In genomic region chr5:176552332-176552731, GRCh38 we compare ENCODE assay signal across 20 cellular contexts. TPM values are rescaled to one million over a fixed set of nuclear protein-coding genes. Genes with fewer than 3 reads are reported as not detected.
DNase-seq lines count a peak whose midpoint lies in the region; ATAC-seq, FAIRE-seq and TF ChIP-seq lines count a peak whose summit lies in the region.
"Had no signal": no experiment of that assay in that cellular context is flagged by ENCODE, and none has a peak within 500 bp of the region (broad histone marks: within the 10 kb centered on the region; RNA-seq: fewer than 3 reads in every experiment).

No MANE protein-coding gene starts in this region.

- DNase-seq in CD4-positive, CD25-positive, alpha-beta regulatory T cell, result no peak
- no peak for DNase-seq in IMR-90
- DNase-seq in K562 (ENCODE audit: extremely low read depth in 1 of 4, low spot score in 3 of 4), result no peak
- DNase-seq in naive thymus-derived CD4-positive, alpha-beta T cell, result no peak
- DNase-seq in mesendoderm, result no peak
- no peak for DNase-seq in RCC 7860 (ENCODE audit: low spot score)
- no peak for DNase-seq in KBM-7
- DNase-seq: C1 segment of cervical spinal cord, Caco-2, EL, HFFc6, Kasumi-1, NCI-H1105, NCI-H1694, NCI-H2107, NCI-H2227 treated with DMSO at 0.1 percent for 48 hours, NCI-H524 had no signal

- TF ChIP-seq POLR2A in IMR-90 (IDR thresholded peaks at IDR 0.05; ENCODE audit: low read depth, low read length), result no peak
- TF ChIP-seq POLR2A in K562 (conservative IDR thresholded peaks at IDR 0.05), result no peak

- FAIRE-seq in K562 (lab: Jason Lieb, UNC) (no peak), RCC 7860 (lab: Jason Lieb, UNC) (no peak)

- H4K5ac ChIP-seq in IMR-90 (ENCODE audit: low read depth, low read length) (no peak overlapping the region), mesendoderm (ENCODE audit: low read length) (no peak overlapping the region)

- H3K27me3 Mint-ChIP-seq in CD4-positive, CD25-positive, alpha-beta regulatory T cell, result peaks cover 7% of the 10 kb centered on the region
- no peaks in the 10 kb centered on the region for H3K27me3 Mint-ChIP-seq in naive thymus-derived CD4-positive, alpha-beta T cell

- H3K4me2 ChIP-seq in IMR-90 (ENCODE audit: low read depth, low read length), result no peak overlapping the region
- H3K4me2 ChIP-seq in K562 (ENCODE audit: insufficient read depth, low read length), result no peak overlapping the region
- H3K4me2 ChIP-seq in mesendoderm (ENCODE audit: low read length), result no peak overlapping the region

- TF ChIP-seq EP300 in K562 (IDR thresholded peaks at IDR 0.05; ENCODE audit: low read length), result no peak

- CTCF ChIA-PET in IMR-90 (lab: Yijun Ruan, JAX), result no interaction called here
- CTCF ChIA-PET in K562 (lab: Yijun Ruan, JAX; ENCODE audit: low intra/inter-chr PET ratio), result no interaction called here
- CTCF ChIA-PET in naive thymus-derived CD4-positive, alpha-beta T cell (lab: Charles Lee), result interaction anchor here (1.3 kb wide), 1 partner anchor 21 kb away, joined by 3 read pairs; no protein-coding TSS in a partner anchor

- H3K56ac ChIP-seq in IMR-90 (ENCODE audit: extremely low read depth, insufficient read depth, low read length) (no peak overlapping the region), mesendoderm (ENCODE audit: low read length) (no peak overlapping the region)

- H3K27ac ChIP-seq in CD4-positive, CD25-positive, alpha-beta regulatory T cell (ENCODE audit: insufficient read depth, low read length, poor library complexity, severe bottlenecking), result no peak overlapping the region
- H3K27ac ChIP-seq in IMR-90 (ENCODE audit: insufficient read depth, low read length) (no peak overlapping the region), K562 (ENCODE audit: extremely low read depth, low read depth, low read length) (no peak overlapping the region), mesendoderm (ENCODE audit: low read depth, low read length) (no peak overlapping the region)
- H3K27ac ChIP-seq in naive thymus-derived CD4-positive, alpha-beta T cell (ENCODE audit: low read depth, low read length), result no peak overlapping the region

- peaks cover 7 to 71% (median 17%) of the 10 kb centered on the region in 4 donors for H3K4me1 Mint-ChIP-seq in CD4-positive, CD25-positive, alpha-beta regulatory T cell
- peaks cover 40 to 84% (median 68%) of the 10 kb centered on the region in 7 donors for H3K4me1 Mint-ChIP-seq in naive thymus-derived CD4-positive, alpha-beta T cell

- H3K9me1 ChIP-seq in IMR-90 (ENCODE audit: insufficient read depth, low read length) (no peaks in the 10 kb centered on the region), K562 (ENCODE audit: control insufficient read depth, insufficient read depth, low read length) (no peaks in the 10 kb centered on the region)

- in situ Hi-C loops in IMR-90 (cut with MboI; ENCODE audit: low sequenced_read_pairs), result loop anchor here (25.0 kb wide), 1 partner anchor 815 kb away; no protein-coding TSS in a partner anchor
- in situ Hi-C loops in K562 (cut with MboI), result no loop called here
- in situ Hi-C loops in KBM-7 (cut with MboI; ENCODE audit: low pct_unique_long_range_greater_than_20kb, low sequenced_read_pairs), result no loop called here

- H3K4ac ChIP-seq in IMR-90 (ENCODE audit: low read depth, low read length), result no peak overlapping the region
- no peak overlapping the region for H3K4ac ChIP-seq in mesendoderm (ENCODE audit: low read depth, low read length)

- peak overlapping the region; percentile 67 to 90 (median 79) for H3K27ac Mint-ChIP-seq in CD4-positive, CD25-positive, alpha-beta regulatory T cell
- peak overlapping the region in 7 of 9 donors; percentile 47 to 88 (median 82) for H3K27ac Mint-ChIP-seq in naive thymus-derived CD4-positive, alpha-beta T cell
- H3K27ac Mint-ChIP-seq: HFFc6 had no signal

- peaks cover 0 to 2% (median 0%) of the 10 kb centered on the region in 7 donors for H3K9me3 Mint-ChIP-seq in CD4-positive, CD25-positive, alpha-beta regulatory T cell
- no peaks in the 10 kb centered on the region for H3K9me3 Mint-ChIP-seq in naive thymus-derived CD4-positive, alpha-beta T cell
- H3K9me3 Mint-ChIP-seq: HFFc6 had no signal

- H3K79me1 ChIP-seq in IMR-90 (ENCODE audit: low read depth in 1 of 2, low read length in 2 of 2) (no peaks in the 10 kb centered on the region), mesendoderm (ENCODE audit: low read length) (no peaks in the 10 kb centered on the region)

- H4K91ac ChIP-seq in IMR-90 (ENCODE audit: insufficient read depth, low read depth, low read length), result no peak overlapping the region

- H3K18ac ChIP-seq in IMR-90 (ENCODE audit: low read depth, low read length), result no peak overlapping the region
- H3K18ac ChIP-seq in mesendoderm (ENCODE audit: low read length), result no peak overlapping the region

- WGBS in IMR-90 (ENCODE audit: extremely low coverage in 2 of 2, insufficient read length in 1 of 2), 2 experiments, result 78% methylated on average over 3 of the region's 9 CpGs; no CpG with 5 or more reads in 1 of the 2 experiments
- WGBS in K562 (ENCODE audit: insufficient coverage, low coverage, missing lambda C conversion rate), result 9% methylated on average over 9 of the region's 9 CpGs
- no CpG with 5 or more reads among the region's 9 CpGs for WGBS in mesendoderm (ENCODE audit: extremely low coverage, insufficient coverage, low lambda C conversion rate)

- H2BK5ac ChIP-seq in IMR-90 (ENCODE audit: low read depth, low read length, poor library complexity, severe bottlenecking) (no peak overlapping the region), mesendoderm (ENCODE audit: low read length) (no peak overlapping the region)

- no peak overlapping the region for H3K4me3 Mint-ChIP-seq in CD4-positive, CD25-positive, alpha-beta regulatory T cell
- H3K4me3 Mint-ChIP-seq in naive thymus-derived CD4-positive, alpha-beta T cell, result no peak overlapping the region
- H3K4me3 Mint-ChIP-seq: HFFc6 had no signal

- POLR2A ChIA-PET in IMR-90 (lab: Charles Lee; ENCODE audit: unreplicated experiment) (no interaction called here), K562 (lab: Yijun Ruan, JAX) (interaction anchor here (0.6 to 1.1 kb wide), 4 partner anchors 9 to 158 kb away, joined by 3 to 5 read pairs (median 3); partner anchors contain the start of gene FAF2)
- POLR2A ChIA-PET in naive thymus-derived CD4-positive, alpha-beta T cell (lab: Charles Lee), result interaction anchor here (0.7 to 9.4 kb wide), 4 partner anchors 8 to 23 kb away, joined by 3 to 118 read pairs (median 24); partner anchors contain the start of gene RNF44

- peaks cover 24% of the 10 kb centered on the region for H3K4me1 ChIP-seq in CD4-positive, CD25-positive, alpha-beta regulatory T cell (ENCODE audit: control insufficient read depth, insufficient read depth, low read length, poor library complexity, severe bottlenecking)
- H3K4me1 ChIP-seq in IMR-90 (ENCODE audit: control insufficient read depth, insufficient read depth, low read length) (no peaks in the 10 kb centered on the region), K562 (replicated peaks in 1 of 2; ENCODE audit: control insufficient read depth in 2 of 2, insufficient read depth in 2 of 2, low read length in 2 of 2) (peaks cover 0 to 21% of the 10 kb centered on the region in 2 experiments; a peak in 2 of 5 replicates), mesendoderm (ENCODE audit: control insufficient read depth, low read depth, low read length) (no peaks in the 10 kb centered on the region)
- peaks cover 6 to 39% of the 10 kb centered on the region in 2 donors for H3K4me1 ChIP-seq in naive thymus-derived CD4-positive, alpha-beta T cell (ENCODE audit: control insufficient read depth in 2 of 2, insufficient read depth in 2 of 2, low read length in 2 of 2)

- no peaks in the 10 kb centered on the region for H3K27me3 ChIP-seq in CD4-positive, CD25-positive, alpha-beta regulatory T cell (ENCODE audit: control insufficient read depth, insufficient read depth, low read length)
- H3K27me3 ChIP-seq in IMR-90 (ENCODE audit: control insufficient read depth, insufficient read depth, low read length) (peaks cover 19% of the 10 kb centered on the region; the same call in 1 of the 2 replicates), K562 (ENCODE audit: control insufficient read depth in 2 of 2, insufficient read depth in 2 of 2, low read length in 2 of 2) (peaks cover 26 to 49% of the 10 kb centered on the region in 2 experiments), mesendoderm (ENCODE audit: insufficient read depth, low read length, poor library complexity) (no peaks in the 10 kb centered on the region)
- no peaks in the 10 kb centered on the region for H3K27me3 ChIP-seq in naive thymus-derived CD4-positive, alpha-beta T cell (ENCODE audit: control insufficient read depth in 2 of 2, insufficient read depth in 2 of 2, low read length in 2 of 2)

- H2BK120ac ChIP-seq in IMR-90 (ENCODE audit: low read depth, low read length) (no peak overlapping the region), mesendoderm (ENCODE audit: low read depth, low read length) (no peak overlapping the region)

- H2AK9ac ChIP-seq in IMR-90 (replicated peaks; ENCODE audit: low read depth, low read length, poor library complexity), result no peak overlapping the region

- BruUV-seq in IMR-90 (replicated peaks; lab: Mats Ljungman, UMichigan) (no TSS peak), K562 (replicated peaks; lab: Mats Ljungman, UMichigan) (no TSS peak)

- H2AFZ ChIP-seq in IMR-90 (replicated peaks; ENCODE audit: low read length, poor library complexity) (peak overlapping the region; percentile 32), K562 (ENCODE audit: low read depth, low read length) (no peak overlapping the region)

- H3K9ac ChIP-seq in IMR-90 (ENCODE audit: low read depth, low read length) (no peak overlapping the region), K562 (ENCODE audit: insufficient read depth in 1 of 2, low read depth in 2 of 2, low read length in 2 of 2) (peak overlapping the region in 1 of 2 experiments; percentile 1; a peak in 1 of 4 replicates), mesendoderm (ENCODE audit: low read length) (no peak overlapping the region)

- TF ChIP-seq RAD21 in IMR-90 (IDR thresholded peaks at IDR 0.05; ENCODE audit: low read length) (no peak), K562 (CRISPR knock-in tag; conservative IDR thresholded peaks at IDR 0.05 in 1 of 2, IDR thresholded peaks at IDR 0.05 in 1 of 2) (no peak)

- no peaks in the 10 kb centered on the region for H3K79me2 ChIP-seq in K562 (ENCODE audit: control insufficient read depth, insufficient read depth, low read length)
- H3K79me2 ChIP-seq in mesendoderm (ENCODE audit: control insufficient read depth, insufficient read depth, low read length), result no peaks in the 10 kb centered on the region

- no peak overlapping the region for H2BK20ac ChIP-seq in IMR-90 (ENCODE audit: low read depth, low read length)

- no peaks in the 10 kb centered on the region for H3K9me3 ChIP-seq in CD4-positive, CD25-positive, alpha-beta regulatory T cell (ENCODE audit: control insufficient read depth in 2 of 2, low read length in 2 of 2)
- H3K9me3 ChIP-seq in IMR-90 (ENCODE audit: control insufficient read depth, insufficient read depth, low read length) (no peaks in the 10 kb centered on the region), K562 (replicated peaks; ENCODE audit: control insufficient read depth, insufficient read depth, low read depth, low read length) (no peaks in the 10 kb centered on the region)
- no peaks in the 10 kb centered on the region for H3K9me3 ChIP-seq in naive thymus-derived CD4-positive, alpha-beta T cell (ENCODE audit: control insufficient read depth in 2 of 3, low read length in 3 of 3)
- H3K9me3 ChIP-seq: Caco-2 had no signal

- no peaks in the 10 kb centered on the region for H3K36me3 Mint-ChIP-seq in CD4-positive, CD25-positive, alpha-beta regulatory T cell
- H3K36me3 Mint-ChIP-seq in naive thymus-derived CD4-positive, alpha-beta T cell, result no peaks in the 10 kb centered on the region

- H3K36me3 ChIP-seq in CD4-positive, CD25-positive, alpha-beta regulatory T cell (ENCODE audit: control insufficient read depth, insufficient read depth, low read length), result no peaks in the 10 kb centered on the region
- H3K36me3 ChIP-seq in IMR-90 (ENCODE audit: control insufficient read depth, insufficient read depth, low read length) (no peaks in the 10 kb centered on the region), K562 (ENCODE audit: control insufficient read depth, insufficient read depth, low read length) (no peaks in the 10 kb centered on the region), mesendoderm (ENCODE audit: control insufficient read depth, insufficient read depth, low read length) (no peaks in the 10 kb centered on the region)
- H3K36me3 ChIP-seq in naive thymus-derived CD4-positive, alpha-beta T cell (ENCODE audit: control insufficient read depth in 2 of 3, insufficient read depth in 3 of 3, low read length in 3 of 3), result no peaks in the 10 kb centered on the region

- TF ChIP-seq CTCF in IMR-90 (conservative IDR thresholded peaks at IDR 0.05; ENCODE audit: low read depth, low read length) (no peak), K562 (IDR thresholded peaks at IDR 0.05 in 2 of 3, conservative IDR thresholded peaks at IDR 0.05 in 1 of 3; ENCODE audit: insufficient read depth in 2 of 3, low read depth in 1 of 3, low read length in 3 of 3) (no peak)

- no peak overlapping the region for H4K8ac ChIP-seq in IMR-90 (ENCODE audit: low read depth in 2 of 2, low read length in 2 of 2)
- H4K8ac ChIP-seq in mesendoderm (ENCODE audit: low read depth, low read length), result no peak overlapping the region

- H3K23ac ChIP-seq in IMR-90 (ENCODE audit: low read depth, low read length) (no peak overlapping the region), mesendoderm (ENCODE audit: low read length) (no peak overlapping the region)

- H2BK15ac ChIP-seq in IMR-90 (ENCODE audit: low read depth, low read length) (no peak overlapping the region), mesendoderm (replicated peaks; ENCODE audit: low read depth) (no peak overlapping the region)

- no peak overlapping the region for H3K14ac ChIP-seq in IMR-90 (replicated peaks; ENCODE audit: low read depth, low read length)

- intact Hi-C loops in IMR-90 (cut with micrococcal nuclease) (no loop called here), K562 (cut with micrococcal nuclease) (no loop called here)
- intact Hi-C loops in naive thymus-derived CD4-positive, alpha-beta T cell (cut with micrococcal nuclease), result no loop called here

- dilution Hi-C loops in IMR-90 (cut with HindIII; ENCODE audit: low sequenced_read_pairs, unreplicated experiment), result no loop called here

- H3K4me3 ChIP-seq in CD4-positive, CD25-positive, alpha-beta regulatory T cell (ENCODE audit: low read depth, low read length), result no peak overlapping the region
- H3K4me3 ChIP-seq in IMR-90 (ENCODE audit: insufficient read depth, low read depth, low read length), result no peak overlapping the region
- no peak overlapping the region for H3K4me3 ChIP-seq in K562
- no peak overlapping the region for H3K4me3 ChIP-seq in naive thymus-derived CD4-positive, alpha-beta T cell (ENCODE audit: low read length)
- H3K4me3 ChIP-seq in mesendoderm (ENCODE audit: low read length), result no peak overlapping the region

- no peak for ATAC-seq in CD4-positive, CD25-positive, alpha-beta regulatory T cell (ENCODE audit: low read depth in 2 of 2)
- ATAC-seq in IMR-90 (ENCODE audit: low read depth), result no peak
- no peak; the same call in 2 of the 3 replicates for ATAC-seq in K562
- no peak for ATAC-seq in naive thymus-derived CD4-positive, alpha-beta T cell
- ATAC-seq in GM19035 (IDR thresholded peaks at IDR 0.05; ENCODE audit: unreplicated experiment), result no peak

- no peak overlapping the region for H2AK5ac ChIP-seq in IMR-90 (ENCODE audit: low read depth, low read length)
- no peak overlapping the region for H2AK5ac ChIP-seq in mesendoderm (ENCODE audit: low read length)

- H4K20me1 ChIP-seq in IMR-90 (ENCODE audit: insufficient read depth, low read length) (no peaks in the 10 kb centered on the region), K562 (replicated peaks; ENCODE audit: control insufficient read depth, insufficient read depth, low read length) (no peaks in the 10 kb centered on the region; the same call in 1 of the 2 replicates)

RNA-seq across cellular contexts. Expression of gene CDHR2, which starts 3.2 kb away (rescaled TPM):
- total RNA-seq in CD4-positive, CD25-positive, alpha-beta regulatory T cell, result 1.3 TPM
- polyA plus RNA-seq in CD4-positive, CD25-positive, alpha-beta regulatory T cell, result not detected
- total RNA-seq in IMR-90 (2012; rRNA removed) (not detected in 2 replicates), K562 (2014; rRNA removed) (0.04 and 0.09 TPM in 2 replicates), K562 (2014; rRNA removed; fragmentation: Illumina TruSeq; extraction: Trizol) (0.10 and 0.18 TPM in 2 replicates), K562 (2015; rRNA removed; fragmentation: Illumina TruSeq; extraction: Trizol) (0.22 and 0.23 TPM in 2 replicates), K562 (2021) (0.36 and 0.62 TPM in 2 replicates)
- polyA plus RNA-seq in IMR-90 (2012; rRNA removed) (not detected in 2 replicates), K562 (2011; rRNA removed) (0.01 TPM in 1 of 2 replicates, not detected in the other), K562 (2014; fragmentation: Illumina TruSeq; extraction: Trizol) (0.01 and 0.04 TPM in 2 replicates), K562 (2014; fragmentation: Nextera tagmentation; extraction: Ambion mirVana) (not detected), K562 (2014; rRNA removed) (0.03 TPM in 1 of 2 replicates, not detected in the other)
- not detected in 2 replicates for polyA plus RNA-seq in IMR-90 (2012; cell fraction: cytosol; rRNA removed)
- 0.07 TPM in 2 replicates for polyA plus RNA-seq in IMR-90 (2012; cell fraction: nucleus; rRNA removed; ENCODE audit: low replicate concordance)
- 1.0 TPM in 1 of 2 replicates, not detected in the other for total RNA-seq in K562 (2011; cell fraction: chromatin; rRNA removed; ENCODE audit: low replicate concordance)
- 0.13 and 0.17 TPM in 2 replicates for total RNA-seq in K562 (2011; cell fraction: nucleolus; rRNA removed)
- total RNA-seq in K562 (2011; cell fraction: nucleoplasm; rRNA removed), result 0.15 TPM in 1 of 2 replicates, not detected in the other
- polyA plus RNA-seq in K562 (2011; cell fraction: cytosol; rRNA removed), result not detected in 2 replicates
- 0.06 and 0.18 TPM in 2 replicates for polyA plus RNA-seq in K562 (2011; cell fraction: nucleus; rRNA removed)
- polyA plus RNA-seq in K562 (2012), result 0.07 and 0.42 TPM in 2 replicates
- not detected in 2 replicates for polyA minus RNA-seq in K562 (2011; rRNA and poly(A)+ RNA removed)
- 0.67 TPM in 1 of 2 replicates, not detected in the other for polyA minus RNA-seq in K562 (2011; cell fraction: cytosol; rRNA and poly(A)+ RNA removed)
- polyA minus RNA-seq in K562 (2011; cell fraction: nucleus; rRNA and poly(A)+ RNA removed), result 0.27 and 0.33 TPM in 2 replicates
- 1 to 10 TPM; 1.0 to 3.3 (median 2.5) TPM for total RNA-seq in naive thymus-derived CD4-positive, alpha-beta T cell
- polyA plus RNA-seq in naive thymus-derived CD4-positive, alpha-beta T cell, result not detected
- polyA plus RNA-seq in mesendoderm (2013, experiment 1 of 2), result 0.07 TPM
- polyA plus RNA-seq in mesendoderm (2013, experiment 2 of 2), result not detected
- total RNA-seq: A673, H4, HFFc6 had no signal

RNA-seq across cellular contexts. Expression of gene RNF44, which starts 15.1 kb away (rescaled TPM):
- total RNA-seq in CD4-positive, CD25-positive, alpha-beta regulatory T cell, result 268 TPM
- 1 to 10 TPM; 2.3 to 4.3 (median 3.4) TPM for polyA plus RNA-seq in CD4-positive, CD25-positive, alpha-beta regulatory T cell
- total RNA-seq in IMR-90 (2012; rRNA removed) (0.54 and 0.83 TPM in 2 replicates), K562 (2014; rRNA removed) (14.8 and 19.7 TPM in 2 replicates), K562 (2014; rRNA removed; fragmentation: Illumina TruSeq; extraction: Trizol) (4.8 and 5.1 TPM in 2 replicates), K562 (2015; rRNA removed; fragmentation: Illumina TruSeq; extraction: Trizol) (7.2 and 7.5 TPM in 2 replicates), K562 (2021) (64.0 and 82.6 TPM in 2 replicates)
- polyA plus RNA-seq in IMR-90 (2012; rRNA removed) (12.4 and 13.2 TPM in 2 replicates), K562 (2011; rRNA removed) (7.4 and 25.6 TPM in 2 replicates), K562 (2014; fragmentation: Illumina TruSeq; extraction: Trizol) (20.5 and 39.3 TPM in 2 replicates), K562 (2014; fragmentation: Nextera tagmentation; extraction: Ambion mirVana) (1 to 10 TPM; 1.6 to 2.5 TPM), K562 (2014; rRNA removed) (40.1 and 51.0 TPM in 2 replicates)
- polyA plus RNA-seq in IMR-90 (2012; cell fraction: cytosol; rRNA removed), result 5.9 and 12.1 TPM in 2 replicates
- polyA plus RNA-seq in IMR-90 (2012; cell fraction: nucleus; rRNA removed; ENCODE audit: low replicate concordance), result 56.1 and 127 TPM in 2 replicates
- 109 and 250 TPM in 2 replicates for total RNA-seq in K562 (2011; cell fraction: chromatin; rRNA removed; ENCODE audit: low replicate concordance)
- 141 and 156 TPM in 2 replicates for total RNA-seq in K562 (2011; cell fraction: nucleolus; rRNA removed)
- 127 and 128 TPM in 2 replicates for total RNA-seq in K562 (2011; cell fraction: nucleoplasm; rRNA removed)
- polyA plus RNA-seq in K562 (2011; cell fraction: cytosol; rRNA removed), result 9.9 and 13.1 TPM in 2 replicates
- 196 and 219 TPM in 2 replicates for polyA plus RNA-seq in K562 (2011; cell fraction: nucleus; rRNA removed)
- polyA plus RNA-seq in K562 (2012), result 33.9 and 73.5 TPM in 2 replicates
- polyA minus RNA-seq in K562 (2011; rRNA and poly(A)+ RNA removed), result 2.8 and 3.0 TPM in 2 replicates
- polyA minus RNA-seq in K562 (2011; cell fraction: cytosol; rRNA and poly(A)+ RNA removed), result 17.2 and 25.7 TPM in 2 replicates
- 40.7 and 48.8 TPM in 2 replicates for polyA minus RNA-seq in K562 (2011; cell fraction: nucleus; rRNA and poly(A)+ RNA removed)
- 100 to 1,000 TPM; 145 to 305 (median 280) TPM for total RNA-seq in naive thymus-derived CD4-positive, alpha-beta T cell
- polyA plus RNA-seq in naive thymus-derived CD4-positive, alpha-beta T cell, result 1 to 10 TPM; 3.3 to 5.0 TPM
- 122 TPM for polyA plus RNA-seq in mesendoderm (2013, experiment 1 of 2)
- 123 TPM for polyA plus RNA-seq in mesendoderm (2013, experiment 2 of 2)

RNA-seq across cellular contexts. Expression of gene GPRIN1, which starts 57.6 kb away (rescaled TPM):
- 1.9 TPM for total RNA-seq in CD4-positive, CD25-positive, alpha-beta regulatory T cell
- polyA plus RNA-seq in CD4-positive, CD25-positive, alpha-beta regulatory T cell, result under 1 TPM; 0.24 to 0.87 (median 0.52) TPM
- total RNA-seq in IMR-90 (2012; rRNA removed), result 2.5 and 3.0 TPM in 2 replicates
- polyA plus RNA-seq in IMR-90 (2012; rRNA removed), result 4.7 and 5.1 TPM in 2 replicates
- polyA plus RNA-seq in IMR-90 (2012; cell fraction: cytosol; rRNA removed), result 3.6 TPM in 2 replicates
- polyA plus RNA-seq in IMR-90 (2012; cell fraction: nucleus; rRNA removed; ENCODE audit: low replicate concordance), result 1.4 and 2.5 TPM in 2 replicates
- 4.6 and 13.9 TPM in 2 replicates for total RNA-seq in K562 (2011; cell fraction: chromatin; rRNA removed; ENCODE audit: low replicate concordance)
- total RNA-seq in K562 (2011; cell fraction: nucleolus; rRNA removed), result 5.5 and 8.2 TPM in 2 replicates
- 3.7 and 4.8 TPM in 2 replicates for total RNA-seq in K562 (2011; cell fraction: nucleoplasm; rRNA removed)
- total RNA-seq in K562 (2014; rRNA removed), result 8.8 and 10.4 TPM in 2 replicates
- 3.9 and 4.6 TPM in 2 replicates for total RNA-seq in K562 (2014; rRNA removed; fragmentation: Illumina TruSeq; extraction: Trizol)
- total RNA-seq in K562 (2015; rRNA removed; fragmentation: Illumina TruSeq; extraction: Trizol), result 4.4 and 4.7 TPM in 2 replicates
- total RNA-seq in K562 (2021), result 10.7 and 11.6 TPM in 2 replicates
- 3.3 and 4.0 TPM in 2 replicates for polyA plus RNA-seq in K562 (2011; rRNA removed)
- 1.5 and 6.8 TPM in 2 replicates for polyA plus RNA-seq in K562 (2011; cell fraction: cytosol; rRNA removed)
- 1.5 and 3.7 TPM in 2 replicates for polyA plus RNA-seq in K562 (2011; cell fraction: nucleus; rRNA removed)
- 3.5 and 4.6 TPM in 2 replicates for polyA plus RNA-seq in K562 (2012)
- polyA plus RNA-seq in K562 (2014; fragmentation: Illumina TruSeq; extraction: Trizol), result 4.8 and 6.3 TPM in 2 replicates
- under 1 TPM; 0.15 to 0.22 TPM for polyA plus RNA-seq in K562 (2014; fragmentation: Nextera tagmentation; extraction: Ambion mirVana)
- 5.1 and 5.8 TPM in 2 replicates for polyA plus RNA-seq in K562 (2014; rRNA removed)
- polyA minus RNA-seq in K562 (2011; rRNA and poly(A)+ RNA removed), result 3.8 and 5.3 TPM in 2 replicates
- polyA minus RNA-seq in K562 (2011; cell fraction: cytosol; rRNA and poly(A)+ RNA removed), result 6.5 and 7.2 TPM in 2 replicates
- 2.0 and 2.7 TPM in 2 replicates for polyA minus RNA-seq in K562 (2011; cell fraction: nucleus; rRNA and poly(A)+ RNA removed)
- 1 to 10 TPM in 1 of 5 experiments, under 1 TPM in 3, not detected in 1; 0.08 to 2.3 (median 0.32) TPM for total RNA-seq in naive thymus-derived CD4-positive, alpha-beta T cell
- not detected for polyA plus RNA-seq in naive thymus-derived CD4-positive, alpha-beta T cell
- polyA plus RNA-seq in mesendoderm (2013, experiment 1 of 2), result 4.0 TPM
- polyA plus RNA-seq in mesendoderm (2013, experiment 2 of 2), result 4.2 TPM
